ENCODE assay signal across 8 cellular contexts in the genomic region with DNA sequence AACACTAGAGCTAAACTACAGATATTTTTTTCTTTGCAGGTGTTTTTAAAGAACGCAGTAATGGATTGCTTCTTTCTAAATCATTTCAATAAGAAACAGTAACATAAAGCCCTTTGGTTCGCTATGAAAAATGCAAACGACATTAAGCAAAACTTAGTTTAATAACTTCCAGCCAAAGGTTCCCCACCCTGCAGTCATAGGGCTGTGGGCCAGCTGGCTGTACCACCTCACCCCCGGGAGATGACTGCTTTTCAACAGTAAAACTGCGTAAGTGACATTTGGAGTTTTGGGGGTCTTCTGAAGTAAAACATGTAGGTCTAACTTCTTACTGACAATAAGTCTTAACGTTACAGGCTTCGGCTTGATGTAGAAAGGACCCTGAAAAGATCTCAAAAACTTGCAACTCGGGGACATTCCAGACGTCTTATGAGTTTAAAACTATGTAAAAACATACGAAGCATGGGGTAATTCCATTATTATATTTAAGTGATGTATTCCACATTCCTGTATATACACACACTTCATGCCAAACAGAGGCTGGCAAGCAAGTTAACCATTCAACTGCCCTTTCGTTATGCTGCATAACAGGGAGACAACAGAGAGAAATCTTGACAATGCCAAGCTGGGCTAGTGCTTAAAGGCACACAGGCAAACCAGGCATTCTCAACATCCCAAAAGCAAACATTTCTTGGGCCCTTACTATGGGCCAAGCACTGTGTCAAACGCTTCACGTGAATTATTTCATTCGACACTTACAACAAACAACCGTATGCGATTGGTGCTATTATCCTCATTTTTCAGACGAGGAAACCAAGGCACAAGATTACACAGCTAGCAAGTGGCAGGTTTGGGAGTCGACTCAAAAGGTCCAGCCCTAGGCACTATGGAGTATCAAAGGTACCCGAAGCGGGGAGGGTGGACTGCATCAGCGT. TPM values are rescaled to one million over a fixed set of nuclear protein-coding genes. Genes with fewer than 3 reads are reported as not detected.
DNase-seq lines count a peak whose midpoint lies in the region; ATAC-seq and TF ChIP-seq lines count a peak whose summit lies in the region.

No MANE protein-coding gene starts in this region.

- H3K4me1 ChIP-seq in adipocyte (ENCODE audit: control insufficient read depth, insufficient read depth, low read length), result peaks cover 24% of the 10 kb centered on the region
- peaks cover 4% of the 10 kb centered on the region; the same call in 1 of the 2 replicates for H3K4me1 ChIP-seq in iPS-20b (ENCODE audit: insufficient read depth, low read length)
- peaks cover 9 to 63% (median 52%) of the 10 kb centered on the region in 4 donors for H3K4me1 ChIP-seq in stomach

- H3K27me3 ChIP-seq in HL-60 (ENCODE audit: insufficient read depth, poor library complexity, severe bottlenecking) (no peaks in the 10 kb centered on the region), adipocyte (replicated peaks; ENCODE audit: control insufficient read depth, insufficient read depth, low read length) (no peaks in the 10 kb centered on the region), iPS-20b (ENCODE audit: insufficient read depth, low read length) (0 out of 2 replicates have a peak, but pooled peaks cover 5% of the 10 kb centered on the region), stomach (no peaks in the 10 kb centered on the region)

- intact Hi-C loops in stomach (cut with DNase I; ENCODE audit: low total_unique reads), result loop anchor here (10.0 kb wide), 1 partner anchor 110 kb away; no protein-coding TSS in a partner anchor

- no peak for ATAC-seq in GM18498 (IDR thresholded peaks at IDR 0.05; ENCODE audit: unreplicated experiment)

- peak overlapping the region; percentile 91 for H3K9ac ChIP-seq in adipocyte (ENCODE audit: low read length)
- H3K9ac ChIP-seq in iPS-20b (ENCODE audit: low read depth, low read length), result peak overlapping the region; percentile 75; the same call in 1 of the 2 replicates

- no peaks in the 10 kb centered on the region for H3K36me3 ChIP-seq in adipocyte (ENCODE audit: control insufficient read depth, insufficient read depth, low read length, severe bottlenecking)
- H3K36me3 ChIP-seq in iPS-20b (ENCODE audit: insufficient read depth, low read depth, low read length), result no peaks in the 10 kb centered on the region
- no peaks in the 10 kb centered on the region for H3K36me3 ChIP-seq in stomach

- 14 to 24% (median 17%) methylated on average over 21 of the region's 21 CpGs for WGBS in stomach, 5 donors

- TF ChIP-seq POLR2A in stomach (IDR thresholded peaks at IDR 0.05), result no peak
- no peak for TF ChIP-seq POLR2A in erythroblast (IDR thresholded peaks at IDR 0.05; ENCODE audit: low read length)

- DNase-seq in HL-60 (ENCODE audit: low read depth in 1 of 2, low spot score in 1 of 2), result no peak
- DNase-seq in adipocyte (ENCODE audit: low read depth), result peak; percentile 74
- DNase-seq in stomach, result no peak
- DNase-seq in DMS79 (lab: John Stamatoyannopoulos, UW), result no peak
- DNase-seq in NOMO-1 treated with dmso at 0.1 percent for 144 hours (lab: John Stamatoyannopoulos, UW; ENCODE audit: unreplicated experiment), result no peak
- no peak for DNase-seq in erythroblast (lab: John Stamatoyannopoulos, UW)

- H3K9me3 ChIP-seq in adipocyte (ENCODE audit: control insufficient read depth, low read length) (no peaks in the 10 kb centered on the region), iPS-20b (ENCODE audit: insufficient read depth, low read depth, low read length) (no peaks in the 10 kb centered on the region), stomach (no peaks in the 10 kb centered on the region)

- H3K27ac ChIP-seq in HL-60 (replicated peaks) (no peak overlapping the region), iPS-20b (ENCODE audit: low read length) (no peak overlapping the region), stomach (peak overlapping the region; percentile 92 to 99 (median 95))

- TF ChIP-seq EP300 in stomach (IDR thresholded peaks at IDR 0.05), result no peak

- no peak for TF ChIP-seq CTCF in HL-60 (IDR thresholded peaks at IDR 0.05; ENCODE audit: insufficient read depth, low read length)
- TF ChIP-seq CTCF in stomach (IDR thresholded peaks at IDR 0.05), result no peak

- H3K4me3 ChIP-seq in HL-60 (replicated peaks; ENCODE audit: insufficient read depth, low read length) (peak overlapping the region; percentile 95), adipocyte (ENCODE audit: low read length) (peak overlapping the region; percentile 82), iPS-20b (ENCODE audit: low read length) (peak overlapping the region; percentile 96), stomach (peak overlapping the region; percentile 85 to 98 (median 94))

RNA-seq across cellular contexts. Expression of a gene that starts 1.2 kb away (rescaled TPM):
- 100 to 1,000 TPM in 2 of 5 donors, 10 to 100 TPM in 3; 40.4 to 706 (median 99.8) TPM for total RNA-seq in stomach
- 10 to 100 TPM; 11.1 to 20.2 (median 14.7) TPM for polyA plus RNA-seq in stomach

RNA-seq across cellular contexts. Expression of a gene that starts 44.0 kb away (rescaled TPM):
- not detected for total RNA-seq in stomach
- under 1 TPM in 2 of 3 donors, not detected in 1; 0.08 to 0.25 TPM for polyA plus RNA-seq in stomach

Comparison
In these comparisons a context has a peak if more than half of its experiments do, and no peak if none do; other contexts are left out.
1. H3K27ac ChIP-seq: peak in stomach (5 of 5); none in HL-60 (single experiment) and iPS-20b (single experiment).
2. Peak in every context shown above with its lines, with median percentiles within 50 percentile points of each other: H3K4me3 ChIP-seq.